ENCODE assay signal across 26 cellular contexts in the genomic region with DNA sequence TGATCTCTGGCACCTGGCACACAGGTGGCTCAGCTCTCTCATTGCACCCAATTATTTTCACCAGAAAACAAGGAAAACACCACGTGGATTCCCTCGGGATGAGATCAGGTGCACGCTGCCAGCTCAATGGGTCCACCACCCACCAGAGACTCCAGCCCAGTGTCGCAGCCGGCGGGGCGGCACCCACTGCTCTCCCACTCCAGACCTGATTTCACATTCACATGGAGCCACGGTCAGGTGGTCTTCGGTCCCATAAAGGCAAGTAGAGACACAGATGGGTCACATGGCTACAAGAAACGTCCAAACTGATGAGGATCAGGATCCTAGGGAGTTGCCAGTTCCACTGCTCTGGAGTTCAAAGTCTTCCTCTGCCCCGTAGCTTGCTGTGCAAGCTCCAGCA.
A peak's percentile ranks its signal among the peaks of the same experiment; 100 is the strongest.
DNase-seq lines count a peak whose midpoint lies in the region; ATAC-seq, FAIRE-seq and TF ChIP-seq lines count a peak whose summit lies in the region.
"Had no signal": no experiment of that assay in that cellular context is flagged by ENCODE, and none has a peak within 500 bp of the region (broad histone marks: within the 10 kb centered on the region; RNA-seq: fewer than 3 reads in every experiment).

No MANE protein-coding gene starts in this region.

- H3K4me1 Mint-ChIP-seq in endodermal cell = no peaks in the 10 kb centered on the region
- H3K4me1 Mint-ChIP-seq: CD14-positive monocyte; CD8-positive, alpha-beta memory T cell had no signal

- no peak overlapping the region for H3K27ac Mint-ChIP-seq in endodermal cell
- H3K27ac Mint-ChIP-seq: CD14-positive monocyte; CD4-positive, alpha-beta T cell; CD8-positive, alpha-beta memory T cell had no signal

- H3K9ac ChIP-seq in HepG2 (ENCODE audit: insufficient read depth, low read depth, low read length) (no peak overlapping the region), endodermal cell (ENCODE audit: extremely low read depth, low read length, poor library complexity, severe bottlenecking) (no peak overlapping the region)
- H3K9ac ChIP-seq: BLaER1 treated with 17β-estradiol and CSF1 and Interleukin-3, amounts not matched to agents 10 nM and 100 nM; GM23248 had no signal

- no peaks in the 10 kb centered on the region for H4K20me1 ChIP-seq in HepG2 (ENCODE audit: insufficient read depth, low read length)
- H4K20me1 ChIP-seq: BLaER1 treated with 17β-estradiol and CSF1 and Interleukin-3, amounts not matched to agents 10 nM and 100 nM had no signal

- POLR2A ChIA-PET in HepG2 (lab: Yijun Ruan, JAX) = no interaction called here

- no peak overlapping the region for H3K4me3 Mint-ChIP-seq in endodermal cell
- H3K4me3 Mint-ChIP-seq: CD14-positive monocyte; CD4-positive, alpha-beta T cell; CD8-positive, alpha-beta memory T cell had no signal

- H3K4me3 ChIP-seq in HepG2 (replicated peaks in 1 of 3; ENCODE audit: insufficient read depth in 1 of 3, low read depth in 2 of 3, low read length in 3 of 3) (no peak overlapping the region), right lobe of liver (no peak overlapping the region), lung (no peak overlapping the region), endodermal cell (ENCODE audit: low read length) (no peak overlapping the region)
- H3K4me3 ChIP-seq: A549; BLaER1 treated with 17β-estradiol and CSF1 and Interleukin-3, amounts not matched to agents 10 nM and 100 nM; GM12878; GM23248 had no signal

- no peaks in the 10 kb centered on the region for H3K27me3 ChIP-seq in HepG2 (ENCODE audit: control insufficient read depth in 1 of 2, insufficient read depth in 2 of 2, low read length in 2 of 2)
- H3K27me3 ChIP-seq in right lobe of liver = no peaks in the 10 kb centered on the region
- H3K27me3 ChIP-seq in lung (ENCODE audit: control insufficient read depth, insufficient read depth) = no peaks in the 10 kb centered on the region
- no peaks in the 10 kb centered on the region for H3K27me3 ChIP-seq in endodermal cell (ENCODE audit: control insufficient read depth, insufficient read depth, low read length, poor library complexity, severe bottlenecking)
- H3K27me3 ChIP-seq: BE2C; BLaER1 treated with 17β-estradiol and CSF1 and Interleukin-3, amounts not matched to agents 10 nM and 100 nM had no signal

- no peaks in the 10 kb centered on the region for H3K79me2 ChIP-seq in HepG2 (ENCODE audit: insufficient read depth, low read length)

- H3K36me3 Mint-ChIP-seq in endodermal cell (ENCODE audit: low read depth) = no peaks in the 10 kb centered on the region
- H3K36me3 Mint-ChIP-seq: CD14-positive monocyte; CD8-positive, alpha-beta memory T cell had no signal

- H3K9me3 Mint-ChIP-seq in endodermal cell = peaks cover 38% of the 10 kb centered on the region
- H3K9me3 Mint-ChIP-seq: CD4-positive, alpha-beta T cell; CD8-positive, alpha-beta memory T cell had no signal

- TF ChIP-seq POLR2A in HepG2 (IDR thresholded peaks at IDR 0.05; ENCODE audit: insufficient read depth in 1 of 2, low read depth in 2 of 2, low read length in 2 of 2) = no peak
- TF ChIP-seq POLR2A in right lobe of liver (IDR thresholded peaks at IDR 0.05) = no peak

- in situ Hi-C loops in HepG2 (cut with HindIII; ENCODE audit: extremely low pct_ligation_motif_present, low pct_unique_long_range_greater_than_20kb) = no loop called here

- intact Hi-C loops in HepG2 (cut with micrococcal nuclease; ENCODE audit: unreplicated experiment) (no loop called here), right lobe of liver (cut with DNase I) (no loop called here)

- FAIRE-seq in HepG2 (lab: Jason Lieb, UNC) = no peak
- FAIRE-seq in urothelium cell line (lab: Jason Lieb, UNC) = peak; percentile 37
- FAIRE-seq: A549, D721Med, GM12878, GM19239, H1 had no signal

- H3K36me3 ChIP-seq in HepG2 (replicated peaks in 1 of 2; ENCODE audit: control insufficient read depth in 1 of 2, insufficient read depth in 2 of 2, low read length in 2 of 2) = no peaks in the 10 kb centered on the region
- H3K36me3 ChIP-seq in right lobe of liver = no peaks in the 10 kb centered on the region
- H3K36me3 ChIP-seq in lung (ENCODE audit: control insufficient read depth in 2 of 2, insufficient read depth in 2 of 2, low read length in 2 of 2) = no peaks in the 10 kb centered on the region
- no peaks in the 10 kb centered on the region for H3K36me3 ChIP-seq in endodermal cell (ENCODE audit: control insufficient read depth, insufficient read depth, low read length)
- H3K36me3 ChIP-seq: BE2C; BLaER1 treated with 17β-estradiol and CSF1 and Interleukin-3, amounts not matched to agents 10 nM and 100 nM had no signal

- no TSS peak for BruUV-seq in HepG2 (replicated peaks; lab: Mats Ljungman, UMichigan)

- H3K4me2 ChIP-seq in HepG2 (ENCODE audit: low read depth, low read length) = no peak overlapping the region
- H3K4me2 ChIP-seq: A549; BLaER1 treated with 17β-estradiol and CSF1 and Interleukin-3, amounts not matched to agents 10 nM and 100 nM had no signal

- TF ChIP-seq EP300 in HepG2 (IDR thresholded peaks at IDR 0.05; ENCODE audit: low read depth in 2 of 2, low read length in 2 of 2) (no peak), HepG2 (CRISPR knock-in tag; IDR thresholded peaks at IDR 0.05; ENCODE audit: borderline replicate concordance) (no peak)

- TF ChIP-seq RAD21 in HepG2 (CRISPR knock-in tag; IDR thresholded peaks at IDR 0.05) = no peak

- H3K4me1 ChIP-seq in HepG2 (ENCODE audit: insufficient read depth, low read length) (no peaks in the 10 kb centered on the region), right lobe of liver (no peaks in the 10 kb centered on the region), lung (ENCODE audit: control insufficient read depth in 2 of 2, insufficient read depth in 2 of 2, low read length in 2 of 2) (no peaks in the 10 kb centered on the region), endodermal cell (ENCODE audit: control insufficient read depth, insufficient read depth, low read length) (no peaks in the 10 kb centered on the region)
- H3K4me1 ChIP-seq: A549; BE2C; BLaER1 treated with 17β-estradiol and CSF1 and Interleukin-3, amounts not matched to agents 10 nM and 100 nM had no signal

- H3K9me3 ChIP-seq in HepG2 (ENCODE audit: low read length) (no peaks in the 10 kb centered on the region), right lobe of liver (no peaks in the 10 kb centered on the region), lung (ENCODE audit: control insufficient read depth in 2 of 2, insufficient read depth in 1 of 2, low read length in 1 of 2) (peaks cover 0 to 9% of the 10 kb centered on the region in 2 donors), endodermal cell (ENCODE audit: control insufficient read depth, low read length) (peaks cover 78% of the 10 kb centered on the region)
- H3K9me3 ChIP-seq: A549; BE2C; BLaER1 treated with 17β-estradiol and CSF1 and Interleukin-3, amounts not matched to agents 10 nM and 100 nM had no signal

- no peak for DNase-seq in HepG2 (ENCODE audit: low spot score)
- no peak for DNase-seq in right lobe of liver
- peak; percentile 21 for DNase-seq in lung (ENCODE audit: low spot score)
- no peak for DNase-seq in urothelium cell line (ENCODE audit: low spot score)
- no peak for DNase-seq in endodermal cell
- DNase-seq: 8988T; ACHN; AML-193; BE2C; CD4-positive, alpha-beta T cell; CD8-positive, alpha-beta memory T cell; DMS 273 treated with DMSO at 0.1 percent for 48 hours; DMS79; EL; GDM1; GM23248; H7; HCEC 1CT had no signal

- 34% methylated on average over 10 of the region's 11 CpGs for WGBS in HepG2 (ENCODE audit: low lambda C conversion rate)
- 34% methylated on average over 5 of the region's 11 CpGs for WGBS in right lobe of liver (ENCODE audit: insufficient coverage, low coverage, low lambda C conversion rate, missing lambda C conversion rate)
- 85 to 86% methylated on average over 11 of the region's 11 CpGs for WGBS in lung, 2 donors
- WGBS in endodermal cell (ENCODE audit: insufficient coverage in 1 of 2, insufficient read length in 1 of 2), 2 experiments = 77 to 80% methylated on average over 1 to 11 of the region's 11 CpGs

- CTCF ChIA-PET in HepG2 (lab: Yijun Ruan, JAX; ENCODE audit: low intra/inter-chr PET ratio, low total read pairs) = no interaction called here

- no peak overlapping the region for H2AFZ ChIP-seq in HepG2 (ENCODE audit: low read length)
- H2AFZ ChIP-seq: GM23248 had no signal

- TF ChIP-seq CTCF in HepG2 (CRISPR knock-in tag; IDR thresholded peaks at IDR 0.05) = no peak
- no peak for TF ChIP-seq CTCF in right lobe of liver (IDR thresholded peaks at IDR 0.05)
- TF ChIP-seq CTCF in lung (IDR thresholded peaks at IDR 0.05; ENCODE audit: control extremely low read depth, extremely low read depth) = no peak
- TF ChIP-seq CTCF in endodermal cell (conservative IDR thresholded peaks at IDR 0.05) = no peak

- no peaks in the 10 kb centered on the region for H3K27me3 Mint-ChIP-seq in endodermal cell (ENCODE audit: insufficient read depth)
- H3K27me3 Mint-ChIP-seq: CD4-positive, alpha-beta T cell had no signal

- no peak for ATAC-seq in HepG2
- ATAC-seq in right lobe of liver = no peak
- no peak for ATAC-seq in lung (ENCODE audit: insufficient read depth, low FRiP score)
- ATAC-seq in HG02798 (IDR thresholded peaks at IDR 0.05; ENCODE audit: poor library complexity, unreplicated experiment) = no peak
- ATAC-seq: A549, GM12878 had no signal

- H3K27ac ChIP-seq in HepG2 (ENCODE audit: extremely low read length, insufficient read depth, low read length) (no peak overlapping the region), right lobe of liver (no peak overlapping the region), lung (ENCODE audit: low read depth in 1 of 2, low read length in 1 of 2) (no peak overlapping the region), endodermal cell (ENCODE audit: low read depth, low read length) (no peak overlapping the region)
- H3K27ac ChIP-seq: A549; BLaER1 treated with 17β-estradiol and CSF1 and Interleukin-3, amounts not matched to agents 10 nM and 100 nM; GM23248 had no signal

TF ChIP-seq in HepG2, 621 proteins besides CTCF, POLR2A, EP300 and RAD21:
- TF ChIP-seq, protein P1, sequence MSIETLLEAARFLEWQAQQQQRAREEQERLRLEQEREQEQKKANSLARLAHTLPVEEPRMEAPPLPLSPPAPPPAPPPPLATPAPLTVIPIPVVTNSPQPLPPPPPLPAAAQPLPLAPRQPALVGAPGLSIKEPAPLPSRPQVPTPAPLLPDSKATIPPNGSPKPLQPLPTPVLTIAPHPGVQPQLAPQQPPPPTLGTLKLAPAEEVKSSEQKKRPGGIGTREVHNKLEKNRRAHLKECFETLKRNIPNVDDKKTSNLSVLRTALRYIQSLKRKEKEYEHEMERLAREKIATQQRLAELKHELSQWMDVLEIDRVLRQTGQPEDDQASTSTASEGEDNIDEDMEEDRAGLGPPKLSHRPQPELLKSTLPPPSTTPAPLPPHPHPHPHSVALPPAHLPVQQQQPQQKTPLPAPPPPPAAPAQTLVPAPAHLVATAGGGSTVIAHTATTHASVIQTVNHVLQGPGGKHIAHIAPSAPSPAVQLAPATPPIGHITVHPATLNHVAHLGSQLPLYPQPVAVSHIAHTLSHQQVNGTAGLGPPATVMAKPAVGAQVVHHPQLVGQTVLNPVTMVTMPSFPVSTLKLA (IDR thresholded peaks at IDR 0.05) = peak; percentile 60; the same call in 1 of the 2 replicates
- TF ChIP-seq SP5 (CRISPR knock-in tag; IDR thresholded peaks at IDR 0.05; ENCODE audit: borderline replicate concordance, low read depth) = no peak
